Comparison of ENCODE assay signal across 8 cellular contexts in genomic region chr12:117857632-117858274, GRCh38.
DNase-seq lines count a peak whose midpoint lies in the region; ATAC-seq and TF ChIP-seq lines count a peak whose summit lies in the region.

No MANE protein-coding gene starts in this region.

- DNase-seq in ELR (ENCODE audit: low read depth) (peak; percentile 67), HT-29 (ENCODE audit: low spot score) (peak; percentile 65), T-helper 17 cell (peak in 1 of 3 donors; percentile 22), astrocyte of the spinal cord (ENCODE audit: low read depth, low spot score) (peak; percentile 48), left lobe of liver (ENCODE audit: low spot score) (no peak), NCI-H1105 treated with DMSO at 0.1 percent for 48 hours (lab: John Stamatoyannopoulos, UW) (no peak)
- peak; percentile 73 for DNase-seq in stimulated activated CD8-positive, alpha-beta memory T cell treated with anti-CD3 and anti-CD28 coated beads, Interleukin-4, amount 100 ng/mL, for 48 hours

- ATAC-seq in T-helper 17 cell (peak; percentile 71), left lobe of liver (peak; percentile 75), HG03045 (IDR thresholded peaks at IDR 0.05; ENCODE audit: unreplicated experiment) (no peak)

- peaks cover 20% of the 10 kb centered on the region for H3K27me3 Mint-ChIP-seq in T-helper 17 cell

- peak; percentile 73 for TF ChIP-seq CTCF in astrocyte of the spinal cord (IDR thresholded peaks at IDR 0.05; ENCODE audit: low read depth, low read length)

- H3K36me3 Mint-ChIP-seq in T-helper 17 cell (ENCODE audit: low read depth): no peaks in the 10 kb centered on the region

- no peaks in the 10 kb centered on the region for H3K4me1 Mint-ChIP-seq in T-helper 17 cell

- no peak overlapping the region for H3K27ac Mint-ChIP-seq in T-helper 17 cell

- in situ Hi-C loops in astrocyte of the spinal cord (cut with HindIII; ENCODE audit: low sequenced_read_pairs): no loop called here

- H3K9me3 ChIP-seq in T-helper 17 cell (ENCODE audit: control insufficient read depth, low read length, poor library complexity, severe bottlenecking): no peaks in the 10 kb centered on the region

- H3K4me3 Mint-ChIP-seq in T-helper 17 cell: no peak overlapping the region

- no peak overlapping the region for H3K4me3 ChIP-seq in astrocyte of the spinal cord (ENCODE audit: low read depth, low read length)

Comparison
In these comparisons a context has a peak if more than half of its experiments do, and no peak if none do; other contexts are left out.
1. DNase-seq: peak in ELR (single experiment), HT-29 (single experiment), astrocyte of the spinal cord (single experiment) and stimulated activated CD8-positive, alpha-beta memory T cell treated with anti-CD3 and anti-CD28 coated beads, Interleukin-4, amount 100 ng/mL, for 48 hours (single experiment); none in left lobe of liver (single experiment) and NCI-H1105 treated with DMSO at 0.1 percent for 48 hours (single experiment).